In genomic region chr2:179354739-179355537, GRCh38 we compare ENCODE assay signal across 14 cellular contexts.
DNase-seq lines count a peak whose midpoint lies in the region; ATAC-seq and TF ChIP-seq lines count a peak whose summit lies in the region.
"Had no signal": no experiment of that assay in that cellular context is flagged by ENCODE, and none has a peak within 500 bp of the region (broad histone marks: within the 10 kb centered on the region; RNA-seq: fewer than 3 reads in every experiment).

No MANE protein-coding gene starts in this region.

- H3K79me2 ChIP-seq in neural progenitor cell (ENCODE audit: low read depth) = no peaks in the 10 kb centered on the region

- no peak overlapping the region for H3K27ac Mint-ChIP-seq in neural progenitor cell
- no peak overlapping the region for H3K27ac Mint-ChIP-seq in stimulated activated naive CD8-positive, alpha-beta T cell treated with anti-CD3 and anti-CD28 coated beads, Interleukin-15, amount 100 ng/mL, for 72 hours
- H3K27ac Mint-ChIP-seq: activated T-helper 1 cell treated with anti-CD3 and anti-CD28 coated beads, Interleukin-12 subunit alpha, Interleukin-12 subunit beta, Interleukin-2, Interleukin-4 antibody, amounts not matched to agents 30 ng/mL and 10 ng/mL and 1 ng/mL, durations not matched to agents 14 hours and 24 hours and 36 hours; effector memory CD8-positive, alpha-beta T cell; naive thymus-derived CD4-positive, alpha-beta T cell; stimulated activated naive CD8-positive, alpha-beta T cell treated with anti-CD3 and anti-CD28 coated beads, Interleukin-15, Interleukin-2, amounts not matched to agents 100 ng/mL and 50 ng/mL, for 24 hours had no signal

- H3K27me3 ChIP-seq in dorsolateral prefrontal cortex (no peaks in the 10 kb centered on the region), neural progenitor cell (no peaks in the 10 kb centered on the region)

- ATAC-seq in GM19397 (IDR thresholded peaks at IDR 0.05; ENCODE audit: unreplicated experiment) = no peak
- ATAC-seq in stimulated activated naive CD8-positive, alpha-beta T cell treated with anti-CD3 and anti-CD28 coated beads, Interleukin-15, amount 100 ng/mL, for 72 hours = no peak
- ATAC-seq: effector memory CD8-positive, alpha-beta T cell; naive thymus-derived CD4-positive, alpha-beta T cell had no signal

- H3K4me3 Mint-ChIP-seq in neural progenitor cell = no peak overlapping the region
- H3K4me3 Mint-ChIP-seq in stimulated activated naive CD8-positive, alpha-beta T cell treated with anti-CD3 and anti-CD28 coated beads, Interleukin-15, amount 100 ng/mL, for 72 hours = no peak overlapping the region
- H3K4me3 Mint-ChIP-seq: activated T-helper 1 cell treated with anti-CD3 and anti-CD28 coated beads, Interleukin-12 subunit alpha, Interleukin-12 subunit beta, Interleukin-2, Interleukin-4 antibody, amounts not matched to agents 30 ng/mL and 10 ng/mL and 1 ng/mL, durations not matched to agents 14 hours and 24 hours and 36 hours; effector memory CD8-positive, alpha-beta T cell; naive thymus-derived CD4-positive, alpha-beta T cell; stimulated activated naive CD8-positive, alpha-beta T cell treated with anti-CD3 and anti-CD28 coated beads, Interleukin-15, Interleukin-2, amounts not matched to agents 100 ng/mL and 50 ng/mL, for 24 hours had no signal

- H3K9me3 ChIP-seq in neural progenitor cell (ENCODE audit: low read depth) = no peaks in the 10 kb centered on the region

- no peaks in the 10 kb centered on the region for H3K36me3 ChIP-seq in neural progenitor cell

- H2AFZ ChIP-seq in neural progenitor cell (replicated peaks) = no peak overlapping the region

- no peak overlapping the region for H3K27ac ChIP-seq in dorsolateral prefrontal cortex
- H3K27ac ChIP-seq in neural progenitor cell = no peak overlapping the region

- no peaks in the 10 kb centered on the region for H3K4me1 Mint-ChIP-seq in neural progenitor cell
- H3K4me1 Mint-ChIP-seq in stimulated activated naive CD8-positive, alpha-beta T cell treated with anti-CD3 and anti-CD28 coated beads, Interleukin-15, amount 100 ng/mL, for 72 hours = no peaks in the 10 kb centered on the region

- H3K4me2 ChIP-seq in neural progenitor cell = no peak overlapping the region

- no peaks in the 10 kb centered on the region for H3K9me3 Mint-ChIP-seq in neural progenitor cell
- H3K9me3 Mint-ChIP-seq in stimulated activated naive CD8-positive, alpha-beta T cell treated with anti-CD3 and anti-CD28 coated beads, Interleukin-15, amount 100 ng/mL, for 72 hours = no peaks in the 10 kb centered on the region
- H3K9me3 Mint-ChIP-seq: activated T-helper 1 cell treated with anti-CD3 and anti-CD28 coated beads, Interleukin-12 subunit alpha, Interleukin-12 subunit beta, Interleukin-2, Interleukin-4 antibody, amounts not matched to agents 30 ng/mL and 10 ng/mL and 1 ng/mL, durations not matched to agents 14 hours and 24 hours and 36 hours; naive thymus-derived CD4-positive, alpha-beta T cell; stimulated activated naive CD8-positive, alpha-beta T cell treated with anti-CD3 and anti-CD28 coated beads, Interleukin-15, Interleukin-2, amounts not matched to agents 100 ng/mL and 50 ng/mL, for 24 hours had no signal

- H3F3A ChIP-seq in neural progenitor cell (ENCODE audit: low read depth) = no peaks in the 10 kb centered on the region

- intact Hi-C loops in dorsolateral prefrontal cortex (cut with DNase I) = no loop called here

- H3K4me3 ChIP-seq in dorsolateral prefrontal cortex (no peak overlapping the region), neural progenitor cell (no peak overlapping the region)

- no peaks in the 10 kb centered on the region for H3K27me3 Mint-ChIP-seq in neural progenitor cell (ENCODE audit: insufficient read depth, low read depth)
- peaks cover 8% of the 10 kb centered on the region for H3K27me3 Mint-ChIP-seq in stimulated activated naive CD8-positive, alpha-beta T cell treated with anti-CD3 and anti-CD28 coated beads, Interleukin-15, amount 100 ng/mL, for 72 hours
- H3K27me3 Mint-ChIP-seq: effector memory CD8-positive, alpha-beta T cell; stimulated activated naive CD8-positive, alpha-beta T cell treated with anti-CD3 and anti-CD28 coated beads, Interleukin-15, Interleukin-2, amounts not matched to agents 100 ng/mL and 50 ng/mL, for 24 hours had no signal

- no peak overlapping the region for H3K9ac ChIP-seq in neural progenitor cell

- DNase-seq in ELR (ENCODE audit: low read depth) = peak; percentile 50
- DNase-seq in NAMALWA (ENCODE audit: low spot score) = peak; percentile 42
- DNase-seq in dorsolateral prefrontal cortex = no peak
- no peak for DNase-seq in neural progenitor cell (ENCODE audit: low spot score)
- no peak for DNase-seq in stimulated activated naive CD8-positive, alpha-beta T cell treated with anti-CD3 and anti-CD28 coated beads, Interleukin-15, amount 100 ng/mL, for 72 hours
- no peak for DNase-seq in NCI-H510A (lab: John Stamatoyannopoulos, UW)
- DNase-seq in effector CD4-positive, alpha-beta T cell = no peak
- DNase-seq: effector memory CD8-positive, alpha-beta T cell; GF-D8; naive thymus-derived CD4-positive, alpha-beta T cell; NCI-H1105 treated with DMSO at 0.1 percent for 48 hours had no signal

- no peaks in the 10 kb centered on the region for H3K4me1 ChIP-seq in neural progenitor cell

- H3K36me3 Mint-ChIP-seq in neural progenitor cell = peaks cover 1% of the 10 kb centered on the region
- H3K36me3 Mint-ChIP-seq: naive thymus-derived CD4-positive, alpha-beta T cell had no signal

- H4K20me1 ChIP-seq in neural progenitor cell (ENCODE audit: low read depth) = no peaks in the 10 kb centered on the region

- TF ChIP-seq CTCF in dorsolateral prefrontal cortex (IDR thresholded peaks at IDR 0.05 in 54 of 56, conservative IDR thresholded peaks at IDR 0.05 in 2 of 56; ENCODE audit: low read depth in 1 of 56, partially characterized antibody in 56 of 56) = peak in 50 of 56 donors; percentile 14 to 58 (median 38)
- TF ChIP-seq CTCF in neural progenitor cell (IDR thresholded peaks at IDR 0.05) = peak; percentile 36

Comparison
In these comparisons a context has a peak if more than half of its experiments do, and no peak if none do; other contexts are left out.
1. DNase-seq: peak in ELR (single experiment) and NAMALWA (single experiment); none in dorsolateral prefrontal cortex (0 of 10), neural progenitor cell (single experiment), stimulated activated naive CD8-positive, alpha-beta T cell treated with anti-CD3 and anti-CD28 coated beads, Interleukin-15, amount 100 ng/mL, for 72 hours (0 of 2), NCI-H510A (single experiment) and effector CD4-positive, alpha-beta T cell (single experiment).